Comparison of ENCODE assay signal across 1 cellular context in genomic region chr3:111739241-111739952, GRCh38.
TF ChIP-seq lines count a peak whose summit lies in the region.

No MANE protein-coding gene starts in this region.

TF ChIP-seq in HepG2, 621 proteins besides CTCF, POLR2A, EP300 and RAD21 (continued from another document and continues in another):
- TF ChIP-seq SKIL (CRISPR knock-in tag; IDR thresholded peaks at IDR 0.05; ENCODE audit: borderline replicate concordance) (0 out of 2 replicates have a peak, but pooled peaks have one; percentile 21), ZNF687 (CRISPR knock-in tag; IDR thresholded peaks at IDR 0.05) (no peak), TBP (CRISPR knock-in tag; IDR thresholded peaks at IDR 0.05) (no peak), ZNF790 (CRISPR knock-in tag; IDR thresholded peaks at IDR 0.05; ENCODE audit: borderline replicate concordance) (no peak), CENPBD1 (CRISPR knock-in tag; IDR thresholded peaks at IDR 0.05; ENCODE audit: borderline replicate concordance, low read depth) (no peak), PAXIP1 (CRISPR knock-in tag; conservative IDR thresholded peaks at IDR 0.05) (peak; percentile 63), CBX2 (IDR thresholded peaks at IDR 0.05; ENCODE audit: low read depth, low read length) (no peak), CBX2 (CRISPR knock-in tag; IDR thresholded peaks at IDR 0.05; ENCODE audit: low read depth) (no peak), PAF1 (CRISPR knock-in tag; IDR thresholded peaks at IDR 0.05) (no peak), AHDC1 (CRISPR knock-in tag; IDR thresholded peaks at IDR 0.05; ENCODE audit: borderline replicate concordance) (peak; percentile 35; the same call in 1 of the 2 replicates), NR1H2 (CRISPR knock-in tag; IDR thresholded peaks at IDR 0.05; ENCODE audit: borderline replicate concordance, low read depth) (no peak), SCMH1 (CRISPR knock-in tag; IDR thresholded peaks at IDR 0.05; ENCODE audit: borderline replicate concordance) (no peak), HINFP (CRISPR knock-in tag; IDR thresholded peaks at IDR 0.05; ENCODE audit: low read depth) (no peak), POGZ (CRISPR knock-in tag; IDR thresholded peaks at IDR 0.05) (peak; percentile 50; the same call in 1 of the 2 replicates), ZNF160 (CRISPR knock-in tag; IDR thresholded peaks at IDR 0.05) (no peak), ZNF704 (CRISPR knock-in tag; IDR thresholded peaks at IDR 0.05; ENCODE audit: borderline replicate concordance) (no peak), ATF5 (CRISPR knock-in tag; IDR thresholded peaks at IDR 0.05; ENCODE audit: low read depth) (no peak), HOMEZ (CRISPR knock-in tag; IDR thresholded peaks at IDR 0.05; ENCODE audit: low read depth) (peak; percentile 71; the same call in 1 of the 2 replicates), FOXA3 (CRISPR knock-in tag; IDR thresholded peaks at IDR 0.05) (peak; percentile 60), RARA (CRISPR knock-in tag; IDR thresholded peaks at IDR 0.05) (peak; percentile 25; the same call in 1 of the 2 replicates), ZBTB25 (CRISPR knock-in tag; IDR thresholded peaks at IDR 0.05) (no peak), KLF9 (CRISPR knock-in tag; IDR thresholded peaks at IDR 0.05; ENCODE audit: low read depth) (no peak), ZKSCAN8 (CRISPR knock-in tag; IDR thresholded peaks at IDR 0.05; ENCODE audit: borderline replicate concordance) (no peak), FOXP1 (IDR thresholded peaks at IDR 0.05) (no peak), FOXP1 (CRISPR knock-in tag; IDR thresholded peaks at IDR 0.05) (peak; percentile 77; the same call in 1 of the 2 replicates), CEBPG (CRISPR knock-in tag; IDR thresholded peaks at IDR 0.05) (0 out of 2 replicates have a peak, but pooled peaks have one; percentile 16), ZNF292 (CRISPR knock-in tag; IDR thresholded peaks at IDR 0.05; ENCODE audit: borderline replicate concordance, low read depth) (peak; percentile 49; the same call in 1 of the 2 replicates), MEIS2 (CRISPR knock-in tag; IDR thresholded peaks at IDR 0.05) (no peak), GMEB1 (CRISPR knock-in tag; IDR thresholded peaks at IDR 0.05; ENCODE audit: borderline replicate concordance) (no peak), ZNF850 (CRISPR knock-in tag; conservative IDR thresholded peaks at IDR 0.05) (no peak)
